ENCODE assay signal across 2 cellular contexts in the genomic region with DNA sequence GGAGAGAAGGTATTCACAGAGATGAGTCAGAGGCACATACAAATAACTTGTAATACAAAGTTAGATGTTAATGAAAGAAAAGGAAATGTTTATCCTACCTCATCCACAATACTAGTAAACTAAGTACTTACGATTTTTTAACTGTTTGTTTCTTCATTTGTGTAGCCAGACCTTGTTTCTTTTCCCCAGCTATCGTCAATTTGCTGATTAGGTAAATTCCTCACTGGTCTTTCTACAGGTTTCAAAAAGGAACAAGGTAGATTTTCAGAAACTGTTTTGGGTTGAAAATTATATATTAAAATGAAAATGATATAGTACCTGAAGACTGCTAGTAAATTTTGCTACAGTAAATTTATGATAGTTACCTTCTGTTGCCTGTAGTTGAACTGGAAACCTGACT.
TF ChIP-seq lines count a peak whose summit lies in the region.

No MANE protein-coding gene starts in this region.

TF ChIP-seq in GM23338, 12 proteins besides CTCF, POLR2A, EP300 and RAD21:
- TF ChIP-seq, protein P1, sequence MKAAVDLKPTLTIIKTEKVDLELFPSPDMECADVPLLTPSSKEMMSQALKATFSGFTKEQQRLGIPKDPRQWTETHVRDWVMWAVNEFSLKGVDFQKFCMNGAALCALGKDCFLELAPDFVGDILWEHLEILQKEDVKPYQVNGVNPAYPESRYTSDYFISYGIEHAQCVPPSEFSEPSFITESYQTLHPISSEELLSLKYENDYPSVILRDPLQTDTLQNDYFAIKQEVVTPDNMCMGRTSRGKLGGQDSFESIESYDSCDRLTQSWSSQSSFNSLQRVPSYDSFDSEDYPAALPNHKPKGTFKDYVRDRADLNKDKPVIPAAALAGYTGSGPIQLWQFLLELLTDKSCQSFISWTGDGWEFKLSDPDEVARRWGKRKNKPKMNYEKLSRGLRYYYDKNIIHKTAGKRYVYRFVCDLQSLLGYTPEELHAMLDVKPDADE (IDR thresholded peaks at IDR 0.05), result no peak
- TF ChIP-seq, protein P2, sequence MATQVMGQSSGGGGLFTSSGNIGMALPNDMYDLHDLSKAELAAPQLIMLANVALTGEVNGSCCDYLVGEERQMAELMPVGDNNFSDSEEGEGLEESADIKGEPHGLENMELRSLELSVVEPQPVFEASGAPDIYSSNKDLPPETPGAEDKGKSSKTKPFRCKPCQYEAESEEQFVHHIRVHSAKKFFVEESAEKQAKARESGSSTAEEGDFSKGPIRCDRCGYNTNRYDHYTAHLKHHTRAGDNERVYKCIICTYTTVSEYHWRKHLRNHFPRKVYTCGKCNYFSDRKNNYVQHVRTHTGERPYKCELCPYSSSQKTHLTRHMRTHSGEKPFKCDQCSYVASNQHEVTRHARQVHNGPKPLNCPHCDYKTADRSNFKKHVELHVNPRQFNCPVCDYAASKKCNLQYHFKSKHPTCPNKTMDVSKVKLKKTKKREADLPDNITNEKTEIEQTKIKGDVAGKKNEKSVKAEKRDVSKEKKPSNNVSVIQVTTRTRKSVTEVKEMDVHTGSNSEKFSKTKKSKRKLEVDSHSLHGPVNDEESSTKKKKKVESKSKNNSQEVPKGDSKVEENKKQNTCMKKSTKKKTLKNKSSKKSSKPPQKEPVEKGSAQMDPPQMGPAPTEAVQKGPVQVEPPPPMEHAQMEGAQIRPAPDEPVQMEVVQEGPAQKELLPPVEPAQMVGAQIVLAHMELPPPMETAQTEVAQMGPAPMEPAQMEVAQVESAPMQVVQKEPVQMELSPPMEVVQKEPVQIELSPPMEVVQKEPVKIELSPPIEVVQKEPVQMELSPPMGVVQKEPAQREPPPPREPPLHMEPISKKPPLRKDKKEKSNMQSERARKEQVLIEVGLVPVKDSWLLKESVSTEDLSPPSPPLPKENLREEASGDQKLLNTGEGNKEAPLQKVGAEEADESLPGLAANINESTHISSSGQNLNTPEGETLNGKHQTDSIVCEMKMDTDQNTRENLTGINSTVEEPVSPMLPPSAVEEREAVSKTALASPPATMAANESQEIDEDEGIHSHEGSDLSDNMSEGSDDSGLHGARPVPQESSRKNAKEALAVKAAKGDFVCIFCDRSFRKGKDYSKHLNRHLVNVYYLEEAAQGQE (IDR thresholded peaks at IDR 0.05; ENCODE audit: unreplicated experiment), result no peak
- TF ChIP-seq EZH2 (IDR thresholded peaks at IDR 0.05; ENCODE audit: low read depth, unreplicated experiment), result no peak

TF ChIP-seq in K562, 482 proteins besides CTCF, POLR2A, EP300 and RAD21:
- TF ChIP-seq ZNF316 (IDR thresholded peaks at IDR 0.05), result peak; percentile 43
- no peak for TF ChIP-seq ZNF12 (CRISPR knock-in tag; IDR thresholded peaks at IDR 0.05)
- TF ChIP-seq, protein P3, sequence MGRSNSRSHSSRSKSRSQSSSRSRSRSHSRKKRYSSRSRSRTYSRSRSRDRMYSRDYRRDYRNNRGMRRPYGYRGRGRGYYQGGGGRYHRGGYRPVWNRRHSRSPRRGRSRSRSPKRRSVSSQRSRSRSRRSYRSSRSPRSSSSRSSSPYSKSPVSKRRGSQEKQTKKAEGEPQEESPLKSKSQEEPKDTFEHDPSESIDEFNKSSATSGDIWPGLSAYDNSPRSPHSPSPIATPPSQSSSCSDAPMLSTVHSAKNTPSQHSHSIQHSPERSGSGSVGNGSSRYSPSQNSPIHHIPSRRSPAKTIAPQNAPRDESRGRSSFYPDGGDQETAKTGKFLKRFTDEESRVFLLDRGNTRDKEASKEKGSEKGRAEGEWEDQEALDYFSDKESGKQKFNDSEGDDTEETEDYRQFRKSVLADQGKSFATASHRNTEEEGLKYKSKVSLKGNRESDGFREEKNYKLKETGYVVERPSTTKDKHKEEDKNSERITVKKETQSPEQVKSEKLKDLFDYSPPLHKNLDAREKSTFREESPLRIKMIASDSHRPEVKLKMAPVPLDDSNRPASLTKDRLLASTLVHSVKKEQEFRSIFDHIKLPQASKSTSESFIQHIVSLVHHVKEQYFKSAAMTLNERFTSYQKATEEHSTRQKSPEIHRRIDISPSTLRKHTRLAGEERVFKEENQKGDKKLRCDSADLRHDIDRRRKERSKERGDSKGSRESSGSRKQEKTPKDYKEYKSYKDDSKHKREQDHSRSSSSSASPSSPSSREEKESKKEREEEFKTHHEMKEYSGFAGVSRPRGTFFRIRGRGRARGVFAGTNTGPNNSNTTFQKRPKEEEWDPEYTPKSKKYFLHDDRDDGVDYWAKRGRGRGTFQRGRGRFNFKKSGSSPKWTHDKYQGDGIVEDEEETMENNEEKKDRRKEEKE (IDR thresholded peaks at IDR 0.05; ENCODE audit: borderline replicate concordance in 1 of 2, control insufficient read depth in 1 of 2, low read depth in 2 of 2, low read length in 1 of 2), result no peak
- TF ChIP-seq FOXA3 (CRISPR knock-in tag; conservative IDR thresholded peaks at IDR 0.05 in 1 of 2, IDR thresholded peaks at IDR 0.05 in 1 of 2), result no peak
TF ChIP-seq in K562: peak in this region for 1.
